ENCODE assay signal across 6 cellular contexts in the genomic region with DNA sequence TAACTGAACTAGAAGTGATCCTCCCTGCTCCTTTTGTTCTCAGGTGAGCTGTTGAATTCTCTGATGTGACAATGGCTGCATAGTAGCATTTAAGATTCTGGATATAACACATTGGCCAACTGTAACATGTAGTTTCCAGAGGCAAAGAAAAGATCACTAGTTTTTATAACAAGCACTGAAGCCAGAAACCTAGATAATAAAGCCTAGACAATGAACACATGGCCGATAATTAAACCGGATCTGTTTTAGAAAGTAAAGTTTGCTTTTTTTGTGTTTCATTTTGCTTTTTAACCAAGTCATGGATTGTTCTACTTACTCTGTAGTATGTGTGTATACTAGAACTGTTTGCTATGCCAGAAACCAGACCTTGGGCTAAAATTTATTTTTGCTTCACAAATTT.
"Had no signal": no experiment of that assay in that cellular context is flagged by ENCODE, and none has a peak within 500 bp of the region (broad histone marks: within the 10 kb centered on the region; RNA-seq: fewer than 3 reads in every experiment).

No MANE protein-coding gene starts in this region.

- ATAC-seq: K562 had no signal

- DNase-seq: GOT3, H9, HCEC 1CT, IMR-90, KG1 had no signal
